Comparison of ENCODE assay signal across 8 cellular contexts in the genomic region with DNA sequence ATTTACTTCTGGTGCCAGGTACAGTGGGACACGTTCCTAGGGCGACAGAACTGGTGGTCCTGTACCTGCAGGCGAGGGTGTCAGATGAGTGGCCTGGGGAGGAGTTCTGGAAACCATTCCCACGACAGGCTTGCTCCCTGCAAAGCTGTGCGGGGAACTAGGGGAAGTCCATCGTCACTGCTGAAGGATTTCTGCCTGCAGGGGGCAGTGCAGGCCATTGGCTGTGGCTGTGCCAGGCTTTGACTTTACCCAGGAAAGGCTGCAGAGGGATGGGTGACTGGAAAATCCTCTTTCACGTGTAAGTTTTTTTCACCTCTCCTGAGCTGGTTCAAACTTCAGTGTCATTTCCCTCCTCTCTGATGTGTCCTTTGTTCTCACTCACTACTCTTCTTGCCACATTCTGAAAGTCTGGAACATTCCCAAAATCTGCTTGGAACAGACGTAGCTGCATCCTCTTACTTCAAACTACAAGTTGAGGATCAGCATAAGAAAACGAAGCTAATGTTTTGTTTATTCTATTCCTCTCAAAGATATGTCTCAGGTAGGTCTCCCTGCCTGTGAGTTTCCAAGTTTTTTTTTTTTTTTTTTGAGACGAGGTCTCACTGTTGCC.
DNase-seq lines count a peak whose midpoint lies in the region; ATAC-seq and TF ChIP-seq lines count a peak whose summit lies in the region.

No MANE protein-coding gene starts in this region.

- intact Hi-C loops in OCI-LY7 (cut with micrococcal nuclease; ENCODE audit: unreplicated experiment) (no loop called here), posterior cingulate gyrus (cut with DNase I) (loop anchor here (5.0 kb wide), 2 partner anchors 258 to 353 kb away; no protein-coding TSS in a partner anchor)

- no peaks in the 10 kb centered on the region for H3K79me2 ChIP-seq in OCI-LY7 (ENCODE audit: insufficient read depth, low read depth, low read length)

- no peaks in the 10 kb centered on the region for H3K9me2 ChIP-seq in OCI-LY7 (ENCODE audit: insufficient read depth, low read length)

- no peak overlapping the region for H3K27ac ChIP-seq in OCI-LY7 (ENCODE audit: low read depth, low read length, poor library complexity, severe bottlenecking)

- POLR2A ChIA-PET in OCI-LY7 (lab: Charles Lee) = no interaction called here

- H3K4me2 ChIP-seq in OCI-LY7 (ENCODE audit: low read length) = no peak overlapping the region

- no peaks in the 10 kb centered on the region for H3K36me3 ChIP-seq in OCI-LY7 (ENCODE audit: insufficient read depth, low read length)

- H3K4me3 ChIP-seq in OCI-LY7 (ENCODE audit: low read depth, low read length, poor library complexity, severe bottlenecking) = no peak overlapping the region

- DNase-seq in COLO829 (ENCODE audit: low spot score) = peak; percentile 57
- peak; percentile 40 for DNase-seq in OCI-LY7 (ENCODE audit: low spot score)
- DNase-seq in activated T-helper 9 cell treated with anti-CD3 and anti-CD28 coated beads, Interleukin-2, amount 50 U/mL, for 16 hours (ENCODE audit: low read depth) = peak; percentile 2
- peak; percentile 40 for DNase-seq in glomerular visceral epithelial cell (ENCODE audit: extremely low spot score)
- peak; percentile 67 to 97 (median 87) for DNase-seq in posterior cingulate gyrus
- no peak for DNase-seq in COR-L47 (lab: John Stamatoyannopoulos, UW)

- no peaks in the 10 kb centered on the region for H3K4me1 ChIP-seq in OCI-LY7 (ENCODE audit: insufficient read depth, low read length, poor library complexity, severe bottlenecking)

- TF ChIP-seq CTCF in OCI-LY7 (conservative IDR thresholded peaks at IDR 0.05; ENCODE audit: low read length) = peak; percentile 83

- no TSS peak for BruUV-seq in OCI-LY7 (replicated peaks; lab: Mats Ljungman, UMichigan)

- no peak overlapping the region for H2AFZ ChIP-seq in OCI-LY7 (ENCODE audit: low read length)

- no peaks in the 10 kb centered on the region for H3K9me3 ChIP-seq in OCI-LY7 (ENCODE audit: low read length)

- CTCF ChIA-PET in OCI-LY7 (lab: Charles Lee; ENCODE audit: unreplicated experiment) = no interaction called here

- H4K20me1 ChIP-seq in OCI-LY7 (ENCODE audit: insufficient read depth, low read length) = no peaks in the 10 kb centered on the region

- ATAC-seq in GM19351 (IDR thresholded peaks at IDR 0.05; ENCODE audit: unreplicated experiment) (peak; percentile 71), HG03565 (IDR thresholded peaks at IDR 0.05; ENCODE audit: unreplicated experiment) (peak; percentile 65)
